Comparison of ENCODE assay signal across 23 cellular contexts in the genomic region with DNA sequence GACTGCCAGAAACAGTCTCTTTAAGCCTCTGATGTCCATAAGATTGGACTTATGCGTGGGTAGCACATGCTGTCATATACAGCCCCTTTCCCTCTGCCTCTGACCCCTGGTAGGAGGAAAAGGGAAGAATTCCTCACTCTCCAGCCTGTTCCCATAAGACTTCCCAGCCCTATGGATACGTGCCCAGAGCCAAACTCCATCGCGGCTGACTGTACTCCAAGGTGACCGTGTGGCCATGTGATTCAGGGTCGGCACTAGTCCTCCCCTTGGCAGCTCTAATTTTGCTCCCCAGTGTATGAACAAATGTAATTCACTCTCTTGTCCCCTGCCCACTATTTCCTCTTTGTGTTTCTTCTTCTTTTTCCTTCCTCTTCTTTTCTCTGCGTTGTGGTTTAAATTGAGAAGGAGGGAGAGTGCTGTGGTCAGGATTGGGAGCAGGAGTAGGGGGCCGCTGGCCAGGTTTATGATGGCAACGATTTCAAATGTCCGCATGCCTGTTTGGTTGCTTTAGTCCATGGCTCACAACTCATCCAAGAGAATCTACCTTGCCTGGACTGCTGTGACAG. TPM values are rescaled to one million over a fixed set of nuclear protein-coding genes. Genes with fewer than 3 reads are reported as not detected.
"Had no signal": no experiment of that assay in that cellular context is flagged by ENCODE, and none has a peak within 500 bp of the region (broad histone marks: within the 10 kb centered on the region; RNA-seq: fewer than 3 reads in every experiment).

No MANE protein-coding gene starts in this region.

- H3K27ac ChIP-seq: body of pancreas, coronary artery, foreskin keratinocyte, transverse colon had no signal

- DNase-seq: activated CD4-positive, alpha-beta memory T cell treated with anti-CD3 and anti-CD28 coated beads, Interleukin-2, amount 10 ng/mL, durations not matched to agents 7 days and 5 days; activated CD4-positive, alpha-beta T cell treated with anti-CD3 and anti-CD28 coated beads for 4 hours; activated effector memory CD4-positive, alpha-beta T cell treated with anti-CD3 and anti-CD28 coated beads, Interleukin-2, amount 50 U/mL, for 16 hours; activated T-cell treated with anti-CD3 and anti-CD28 coated beads, Interleukin-2, amount 50 U/mL, for 48 hours; amygdala; body of pancreas; effector CD8-positive, alpha-beta T cell; foreskin keratinocyte; head of caudate nucleus; posterior cingulate gyrus; small intestine; stimulated activated CD4-positive, alpha-beta T cell treated with anti-CD3 and anti-CD28 coated beads, Interleukin-4, amount 100 ng/mL, for 24 hours; stimulated activated naive CD4-positive, alpha-beta T cell treated with Interleukin-2 at 50 U/mL for 16 hours; T-helper 17 cell; transverse colon had no signal

- ATAC-seq: activated naive CD4-positive, alpha-beta T cell treated with anti-CD3 and anti-CD28 coated beads, Interleukin-2, amount 50 U/mL, for 72 hours; body of pancreas; foreskin keratinocyte; T-helper 17 cell; WTC11 had no signal

- H3K36me3 Mint-ChIP-seq: natural killer cell treated with Interleukin-12 subunit alpha and Interleukin-12 subunit beta and Interleukin-15 and Interleukin-18, amount 100 ng/mL, for 72 hours; WTC11 had no signal

- H3K27me3 ChIP-seq: body of pancreas had no signal

- H3K9me3 Mint-ChIP-seq: activated CD4-positive, alpha-beta memory T cell treated with anti-CD3 and anti-CD28 coated beads, Interleukin-2, amount 10 ng/mL, durations not matched to agents 7 days and 5 days; central memory CD8-positive, alpha-beta T cell; natural killer cell treated with Interleukin-12 subunit alpha and Interleukin-12 subunit beta and Interleukin-15 and Interleukin-18, amount 100 ng/mL, for 72 hours; WTC11 had no signal

- H3K9me3 ChIP-seq: body of pancreas, transverse colon had no signal

- H3K4me1 Mint-ChIP-seq: activated CD4-positive, alpha-beta memory T cell treated with anti-CD3 and anti-CD28 coated beads, Interleukin-2, amount 10 ng/mL, durations not matched to agents 7 days and 5 days; central memory CD8-positive, alpha-beta T cell; T-helper 17 cell; WTC11 had no signal

- H3K4me3 Mint-ChIP-seq: activated CD4-positive, alpha-beta memory T cell treated with anti-CD3 and anti-CD28 coated beads, Interleukin-2, amount 10 ng/mL, durations not matched to agents 7 days and 5 days; central memory CD8-positive, alpha-beta T cell; natural killer cell treated with Interleukin-12 subunit alpha and Interleukin-12 subunit beta and Interleukin-15 and Interleukin-18, amount 100 ng/mL, for 72 hours; T-helper 17 cell; WTC11 had no signal

- H3K27ac Mint-ChIP-seq: activated CD4-positive, alpha-beta memory T cell treated with anti-CD3 and anti-CD28 coated beads, Interleukin-2, amount 10 ng/mL, durations not matched to agents 7 days and 5 days; activated naive CD4-positive, alpha-beta T cell treated with anti-CD3 and anti-CD28 coated beads, Interleukin-2, amount 50 U/mL, for 72 hours; natural killer cell treated with Interleukin-12 subunit alpha and Interleukin-12 subunit beta and Interleukin-15 and Interleukin-18, amount 100 ng/mL, for 72 hours; T-helper 17 cell; WTC11 had no signal

- H3K4me3 ChIP-seq: body of pancreas, coronary artery, transverse colon had no signal

- H3K36me3 ChIP-seq: transverse colon had no signal

- H3K4me1 ChIP-seq: body of pancreas, transverse colon had no signal

RNA-seq across cellular contexts. Expression of a gene that starts 43.8 kb away (rescaled TPM):
- total RNA-seq: activated CD4-positive, alpha-beta memory T cell treated with anti-CD3 and anti-CD28 coated beads, Interleukin-2, amount 10 ng/mL, durations not matched to agents 7 days and 5 days; activated naive CD4-positive, alpha-beta T cell treated with anti-CD3 and anti-CD28 coated beads, Interleukin-2, amount 50 U/mL, for 72 hours; body of pancreas; endothelial cell of umbilical vein; foreskin keratinocyte; lower leg skin; mesenteric fat pad; natural killer cell treated with Interleukin-12 subunit alpha and Interleukin-12 subunit beta and Interleukin-15 and Interleukin-18, amount 100 ng/mL, for 72 hours; T-helper 17 cell; transverse colon; WTC11 had no signal
